In genomic region chr7:131664570-131664969, GRCh38 we compare ENCODE assay signal across 32 cellular contexts.
"Had no signal": no experiment of that assay in that cellular context is flagged by ENCODE, and none has a peak within 500 bp of the region (broad histone marks: within the 10 kb centered on the region; RNA-seq: fewer than 3 reads in every experiment).

No MANE protein-coding gene starts in this region.

- H3K27me3 ChIP-seq: ascending aorta, cardiac muscle cell had no signal

- H3K4me1 ChIP-seq: ascending aorta had no signal

- H3K27ac ChIP-seq: ascending aorta, cardiac muscle cell had no signal

- H3K9me3 ChIP-seq: ascending aorta had no signal

- FAIRE-seq: bronchial epithelial cell, TTC549 had no signal

- DNase-seq: activated B cell treated with CpG ODN at 0.5 μM for 24 hours; activated CD4-positive, alpha-beta memory T cell treated with anti-CD3 and anti-CD28 coated beads, Interleukin-2, amount 10 ng/mL, durations not matched to agents 7 days and 5 days; activated CD4-positive, alpha-beta T cell treated with anti-CD3 and anti-CD28 coated beads for 1 hour; activated CD4-positive, alpha-beta T cell treated with anti-CD3 and anti-CD28 coated beads for 36 hours; activated CD4-positive, alpha-beta T cell treated with anti-CD3 and anti-CD28 coated beads for 48 hours; activated CD4-positive, alpha-beta T cell treated with anti-CD3 and anti-CD28 coated beads, Interleukin-2, amount 10 ng/mL, durations not matched to agents 7 days and 5 days; activated CD4-positive, alpha-beta T cell treated with anti-CD3 and anti-CD28 coated beads, Interleukin-2, amount 50 U/mL, for 48 hours; activated CD8-positive, alpha-beta memory T cell treated with anti-CD3 and anti-CD28 coated beads for 24 hours; activated CD8-positive, alpha-beta memory T cell treated with anti-CD3 and anti-CD28 coated beads, Interleukin-2, amount 10 ng/mL, durations not matched to agents 7 days and 5 days; activated CD8-positive, alpha-beta memory T cell treated with anti-CD3 and anti-CD28 coated beads, Interleukin-2, amount 50 U/mL, for 48 hours; activated CD8-positive, alpha-beta T cell treated with anti-CD3 and anti-CD28 coated beads, Interleukin-2, amount 10 ng/mL, durations not matched to agents 7 days and 5 days; activated effector memory CD4-positive, alpha-beta T cell treated with anti-CD3 and anti-CD28 coated beads, Interleukin-2, amount 50 U/mL, for 16 hours; activated gamma-delta T cell treated with Interleukin-2 at 50 U/mL for 16 hours; activated naive CD4-positive, alpha-beta T cell; activated naive CD4-positive, alpha-beta T cell treated with anti-CD3 and anti-CD28 coated beads for 36 hours; activated naive CD4-positive, alpha-beta T cell treated with anti-CD3 and anti-CD28 coated beads, Interleukin-2, amount 50 U/mL, for 16 hours; activated naive CD8-positive, alpha-beta T cell treated with anti-CD3 and anti-CD28 coated beads, Interleukin-2, amount 10 ng/mL, durations not matched to agents 7 days and 5 days; activated naive CD8-positive, alpha-beta T cell treated with anti-CD3 and anti-CD28 coated beads, Interleukin-2, amount 50 U/mL, for 24 hours; activated T-cell treated with anti-CD3 and anti-CD28 coated beads, Interleukin-2, amount 50 U/mL, for 4 hours; activated T-cell treated with anti-CD3 and anti-CD28 coated beads, Interleukin-2, amount 50 U/mL, for 72 hours; amygdala; anterior cingulate cortex; central memory CD4-positive, alpha-beta T cell; SW 1271; T-helper 1 cell; T-helper 2 cell; T-helper 9 cell had no signal

- ATAC-seq: activated CD4-positive, alpha-beta T cell treated with anti-CD3 and anti-CD28 coated beads for 36 hours; activated CD8-positive, alpha-beta memory T cell treated with anti-CD3 and anti-CD28 coated beads, Interleukin-2, amount 10 ng/mL, durations not matched to agents 7 days and 5 days; activated CD8-positive, alpha-beta T cell treated with anti-CD3 and anti-CD28 coated beads, Interleukin-2, amount 10 ng/mL, durations not matched to agents 7 days and 5 days; activated naive CD8-positive, alpha-beta T cell treated with anti-CD3 and anti-CD28 coated beads, Interleukin-2, amount 50 U/mL, for 24 hours; activated T-cell treated with anti-CD3 and anti-CD28 coated beads, Interleukin-2, amount 50 U/mL, for 4 hours; activated T-cell treated with anti-CD3 and anti-CD28 coated beads, Interleukin-2, amount 50 U/mL, for 72 hours; activated T-helper 17 cell treated with anti-CD3 and anti-CD28 coated beads, Interleukin-2, amount 50 U/mL, for 72 hours had no signal

- H3K36me3 ChIP-seq: ascending aorta, cardiac muscle cell had no signal

- H3K4me3 ChIP-seq: ascending aorta, cardiac muscle cell had no signal
